23 cellular contexts compared by ENCODE assay signal in the genomic region with DNA sequence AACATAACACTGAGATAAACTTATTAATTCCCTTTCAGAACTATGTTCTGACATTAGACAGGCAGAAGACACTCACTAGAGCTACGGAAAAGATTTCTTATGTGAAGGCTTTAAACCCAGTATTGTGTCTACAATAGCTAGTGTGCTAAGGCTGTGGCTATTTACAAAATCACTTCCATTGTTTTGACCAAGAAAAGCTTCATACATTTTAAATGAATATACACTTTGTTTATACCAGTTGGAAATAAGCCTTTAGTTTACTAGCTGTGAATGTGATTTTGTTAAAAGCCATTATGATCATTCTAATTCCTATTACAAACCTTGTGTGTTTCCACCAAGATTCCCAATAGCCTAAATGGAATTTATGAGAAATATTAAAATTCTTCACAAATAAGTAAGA.
"Had no signal": no experiment of that assay in that cellular context is flagged by ENCODE, and none has a peak within 500 bp of the region (broad histone marks: within the 10 kb centered on the region; RNA-seq: fewer than 3 reads in every experiment).

No MANE protein-coding gene starts in this region.

- H3K27ac ChIP-seq: brain microvascular endothelial cell, neural progenitor cell, parathyroid adenoma, right lobe of liver, tibial nerve had no signal

- H3K9me3 ChIP-seq: right lobe of liver, tibial nerve had no signal

- DNase-seq: activated CD4-positive, alpha-beta memory T cell treated with anti-CD3 and anti-CD28 coated beads for 36 hours; activated CD4-positive, alpha-beta T cell treated with anti-CD3 and anti-CD28 coated beads, Interleukin-2, amount 10 ng/mL, durations not matched to agents 24 days and 14 days; activated CD4-positive, CD25-positive, alpha-beta regulatory T cell treated with anti-CD3 and anti-CD28 coated beads, Interleukin-2, amount 50 U/mL, for 72 hours; activated CD8-positive, alpha-beta memory T cell treated with anti-CD3 and anti-CD28 coated beads, Interleukin-2, amount 50 U/mL, for 4 hours; activated gamma-delta T cell; activated naive CD4-positive, alpha-beta T cell treated with anti-CD3 and anti-CD28 coated beads, Interleukin-2, amount 10 ng/mL, durations not matched to agents 7 days and 5 days; activated naive CD8-positive, alpha-beta T cell treated with anti-CD3 and anti-CD28 coated beads, Interleukin-2, amount 10 ng/mL, durations not matched to agents 7 days and 5 days; activated T-cell treated with anti-CD3 and anti-CD28 coated beads, Interleukin-2, amount 50 U/mL, for 24 hours; brain microvascular endothelial cell; endodermal cell; foreskin fibroblast; islet precursor cell; left cardiac atrium; mammary epithelial cell; naive thymus-derived CD8-positive, alpha-beta T cell; occipital lobe; right lobe of liver; stimulated activated CD4-positive, alpha-beta T cell treated with anti-CD3 and anti-CD28 coated beads, Interleukin-4, amount 100 ng/mL, for 1 hour; T-helper 2 cell had no signal

- H3K4me2 ChIP-seq: neural progenitor cell had no signal

- H3K27me3 ChIP-seq: brain microvascular endothelial cell, neural progenitor cell, right lobe of liver, tibial nerve had no signal

- H3K79me2 ChIP-seq: parathyroid adenoma had no signal

- H3K4me1 ChIP-seq: neural progenitor cell, parathyroid adenoma, right lobe of liver, tibial nerve had no signal

- H3K4me3 ChIP-seq: neural progenitor cell, right lobe of liver, tibial nerve had no signal

- ATAC-seq: esophagus mucosa; left cardiac atrium; naive thymus-derived CD8-positive, alpha-beta T cell; right lobe of liver had no signal

- H3K36me3 ChIP-seq: brain microvascular endothelial cell, right lobe of liver had no signal

- H2AFZ ChIP-seq: neural progenitor cell, parathyroid adenoma had no signal
